9 cellular contexts compared by ENCODE assay signal in the genomic region with DNA sequence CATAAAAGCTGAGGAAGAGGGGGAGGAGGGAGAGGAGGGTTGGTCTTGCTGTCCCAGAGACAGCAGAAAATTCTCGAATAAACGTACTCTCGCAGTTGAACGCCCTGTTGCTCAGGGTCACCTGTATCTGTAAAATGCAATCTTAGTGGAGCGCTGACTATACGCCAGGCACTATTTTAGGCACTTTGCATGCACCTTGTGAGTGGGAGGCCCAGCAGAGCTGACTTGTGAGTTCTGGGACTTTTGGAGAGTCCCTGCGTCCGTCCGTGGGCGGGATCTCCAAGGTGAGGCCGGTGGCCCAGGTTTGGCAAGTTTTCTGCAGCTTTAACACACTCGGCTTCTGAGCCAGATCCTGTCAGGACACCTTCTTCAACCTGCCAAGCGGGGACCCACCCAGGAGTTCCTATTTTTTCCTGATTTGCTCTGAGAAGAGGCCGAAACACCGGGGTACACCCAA. TPM values are rescaled to one million over a fixed set of nuclear protein-coding genes. Genes with fewer than 3 reads are reported as not detected.
DNase-seq lines count a peak whose midpoint lies in the region; TF ChIP-seq lines count a peak whose summit lies in the region.
"Had no signal": no experiment of that assay in that cellular context is flagged by ENCODE, and none has a peak within 500 bp of the region (broad histone marks: within the 10 kb centered on the region; RNA-seq: fewer than 3 reads in every experiment).

No MANE protein-coding gene starts in this region.

- H3K36me3 Mint-ChIP-seq in T-helper 2 cell treated with Interferon-gamma antibody and Interleukin-4, amounts not matched to agents 5 μg/mL and 100 μg/mL, for 36 hours (ENCODE audit: low read depth), result no peaks in the 10 kb centered on the region
- no peaks in the 10 kb centered on the region for H3K36me3 Mint-ChIP-seq in endodermal cell (ENCODE audit: low read depth)

- H4K20me1 ChIP-seq in DOHH2 (ENCODE audit: control insufficient read depth, insufficient read depth, low read depth, low read length), result 0 out of 2 replicates have a peak, but pooled peaks cover 4% of the 10 kb centered on the region

- H3K27me3 ChIP-seq in DOHH2 (ENCODE audit: control insufficient read depth, low read length) (peaks cover 35% of the 10 kb centered on the region), endodermal cell (ENCODE audit: control insufficient read depth, insufficient read depth, low read length, poor library complexity, severe bottlenecking) (peaks cover 12% of the 10 kb centered on the region), neuron (ENCODE audit: insufficient read depth, low read length) (peaks cover 2% of the 10 kb centered on the region)

- peaks cover 9% of the 10 kb centered on the region for H3K4me1 Mint-ChIP-seq in T-helper 2 cell treated with Interferon-gamma antibody and Interleukin-4, amounts not matched to agents 5 μg/mL and 100 μg/mL, for 36 hours (ENCODE audit: low read depth)
- peaks cover 53% of the 10 kb centered on the region for H3K4me1 Mint-ChIP-seq in endodermal cell

- POLR2A ChIA-PET in HEK293 (lab: Yijun Ruan, JAX), result interaction anchor here (1.4 kb wide), 1 partner anchor 82 kb away, joined by 8 read pairs; no protein-coding TSS in a partner anchor

- H3K9me3 ChIP-seq in DOHH2 (ENCODE audit: control insufficient read depth, insufficient read depth, low read length), result no peaks in the 10 kb centered on the region
- H3K9me3 ChIP-seq in HEK293 (ENCODE audit: control insufficient read depth, insufficient read depth, low read depth, low read length), result no peaks in the 10 kb centered on the region
- no peaks in the 10 kb centered on the region for H3K9me3 ChIP-seq in endodermal cell (ENCODE audit: control insufficient read depth, low read length)
- H3K9me3 ChIP-seq in neuron (ENCODE audit: low read length), result no peaks in the 10 kb centered on the region

- CTCF ChIA-PET in HEK293 (lab: Yijun Ruan, JAX), result interaction anchor here (0.6 to 8.8 kb wide), 24 partner anchors 12 to 289 kb away, joined by 3 to 143 read pairs (median 5); partner anchors contain the start of gene CD9

- H3K4me2 ChIP-seq in DOHH2 (ENCODE audit: low read length), result peak overlapping the region; percentile 84

- DNase-seq in T-helper 2 cell treated with Interferon-gamma antibody and Interleukin-4, amounts not matched to agents 5 μg/mL and 100 μg/mL, for 36 hours (ENCODE audit: low spot score), result peak; percentile 56
- no peak for DNase-seq in endodermal cell
- DNase-seq in NCI-H1092 treated with DMSO at 0.1 percent for 48 hours (lab: John Stamatoyannopoulos, UW), result no peak
- DNase-seq in GM19238 (ENCODE audit: insufficient read length, low spot score), result no peak
- no peak for DNase-seq in foreskin melanocyte

- H3K4me3 ChIP-seq in DOHH2 (ENCODE audit: low read length), result peak overlapping the region; percentile 74
- H3K4me3 ChIP-seq in HEK293 (ENCODE audit: low read depth, low read length), result peak overlapping the region; percentile 41; the same call in 1 of the 2 replicates
- H3K4me3 ChIP-seq in endodermal cell (ENCODE audit: low read length), result peak overlapping the region; percentile 69
- peak overlapping the region; percentile 29 for H3K4me3 ChIP-seq in neuron (ENCODE audit: low read length)

- no peak for TF ChIP-seq CTCF in DOHH2 (IDR thresholded peaks at IDR 0.05; ENCODE audit: low read depth, low read length, poor library complexity, severe bottlenecking)
- TF ChIP-seq CTCF in HEK293 (tag by site-specific recombination; IDR thresholded peaks at IDR 0.05), result no peak
- no peak for TF ChIP-seq CTCF in endodermal cell (conservative IDR thresholded peaks at IDR 0.05)

- peak overlapping the region; percentile 82 for H2AFZ ChIP-seq in neuron (ENCODE audit: low read depth, low read length)

- WGBS in endodermal cell (ENCODE audit: insufficient coverage in 1 of 2, insufficient read length in 1 of 2), 2 experiments, result 72 to 81% methylated on average over 12 to 15 of the region's 15 CpGs

- peaks cover 10% of the 10 kb centered on the region for H3K4me1 ChIP-seq in DOHH2 (ENCODE audit: control insufficient read depth, low read length)
- H3K4me1 ChIP-seq in HEK293 (ENCODE audit: control insufficient read depth, insufficient read depth, low read length), result peaks cover 8% of the 10 kb centered on the region; the same call in 1 of the 2 replicates
- H3K4me1 ChIP-seq in endodermal cell (ENCODE audit: control insufficient read depth, insufficient read depth, low read length), result peaks cover 11% of the 10 kb centered on the region
- H3K4me1 ChIP-seq in neuron (ENCODE audit: insufficient read depth, low read length), result peaks cover 19% of the 10 kb centered on the region

- peak overlapping the region; percentile 80 for H3K4me3 Mint-ChIP-seq in T-helper 2 cell treated with Interferon-gamma antibody and Interleukin-4, amounts not matched to agents 5 μg/mL and 100 μg/mL, for 36 hours
- H3K4me3 Mint-ChIP-seq in endodermal cell, result peak overlapping the region; percentile 64

- no peaks in the 10 kb centered on the region for H3K9me3 Mint-ChIP-seq in T-helper 2 cell treated with Interferon-gamma antibody and Interleukin-4, amounts not matched to agents 5 μg/mL and 100 μg/mL, for 36 hours
- H3K9me3 Mint-ChIP-seq in endodermal cell, result no peaks in the 10 kb centered on the region

- H3K36me3 ChIP-seq in DOHH2 (ENCODE audit: control insufficient read depth, low read length) (no peaks in the 10 kb centered on the region), HEK293 (ENCODE audit: control insufficient read depth in 2 of 2, insufficient read depth in 1 of 2, low read length in 2 of 2) (no peaks in the 10 kb centered on the region), endodermal cell (ENCODE audit: control insufficient read depth, insufficient read depth, low read length) (no peaks in the 10 kb centered on the region), neuron (ENCODE audit: insufficient read depth, low read length) (no peaks in the 10 kb centered on the region)

- peaks cover 39% of the 10 kb centered on the region for H3K27me3 Mint-ChIP-seq in T-helper 2 cell treated with Interferon-gamma antibody and Interleukin-4, amounts not matched to agents 5 μg/mL and 100 μg/mL, for 36 hours (ENCODE audit: low read depth)
- H3K27me3 Mint-ChIP-seq in endodermal cell (ENCODE audit: insufficient read depth), result peaks cover 25% of the 10 kb centered on the region

- H3K9me2 ChIP-seq in DOHH2 (replicated peaks; ENCODE audit: control insufficient read depth, low read length), result no peaks in the 10 kb centered on the region

- H3K27ac Mint-ChIP-seq in T-helper 2 cell treated with Interferon-gamma antibody and Interleukin-4, amounts not matched to agents 5 μg/mL and 100 μg/mL, for 36 hours, result no peak overlapping the region
- H3K27ac Mint-ChIP-seq in endodermal cell, result peak overlapping the region; percentile 94

- H3K27ac ChIP-seq in DOHH2 (ENCODE audit: low read depth, low read length) (no peak overlapping the region), HEK293 (ENCODE audit: extremely low read depth, low read depth, low read length) (peak overlapping the region; percentile 81), endodermal cell (ENCODE audit: low read depth, low read length) (no peak overlapping the region)

- H3F3A ChIP-seq in DOHH2 (ENCODE audit: control insufficient read depth, insufficient read depth), result no peaks in the 10 kb centered on the region

- peak overlapping the region; percentile 55 for H3K9ac ChIP-seq in endodermal cell (ENCODE audit: extremely low read depth, low read length, poor library complexity, severe bottlenecking)

- H3K79me2 ChIP-seq in DOHH2 (ENCODE audit: control insufficient read depth, low read length), result no peaks in the 10 kb centered on the region

TF ChIP-seq in HEK293, 187 proteins besides CTCF, POLR2A, EP300 and RAD21 (continues in another document):
- no peak for TF ChIP-seq ZNF114 (tag by site-specific recombination; IDR thresholded peaks at IDR 0.05)
- TF ChIP-seq ZNF629 (tag by site-specific recombination; IDR thresholded peaks at IDR 0.05), result no peak
- TF ChIP-seq, protein P1, sequence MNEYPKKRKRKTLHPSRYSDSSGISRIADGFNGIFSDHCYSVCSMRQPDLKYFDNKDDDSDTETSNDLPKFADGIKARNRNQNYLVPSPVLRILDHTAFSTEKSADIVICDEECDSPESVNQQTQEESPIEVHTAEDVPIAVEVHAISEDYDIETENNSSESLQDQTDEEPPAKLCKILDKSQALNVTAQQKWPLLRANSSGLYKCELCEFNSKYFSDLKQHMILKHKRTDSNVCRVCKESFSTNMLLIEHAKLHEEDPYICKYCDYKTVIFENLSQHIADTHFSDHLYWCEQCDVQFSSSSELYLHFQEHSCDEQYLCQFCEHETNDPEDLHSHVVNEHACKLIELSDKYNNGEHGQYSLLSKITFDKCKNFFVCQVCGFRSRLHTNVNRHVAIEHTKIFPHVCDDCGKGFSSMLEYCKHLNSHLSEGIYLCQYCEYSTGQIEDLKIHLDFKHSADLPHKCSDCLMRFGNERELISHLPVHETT (tag by site-specific recombination; IDR thresholded peaks at IDR 0.05), result no peak
- TF ChIP-seq, protein P2, sequence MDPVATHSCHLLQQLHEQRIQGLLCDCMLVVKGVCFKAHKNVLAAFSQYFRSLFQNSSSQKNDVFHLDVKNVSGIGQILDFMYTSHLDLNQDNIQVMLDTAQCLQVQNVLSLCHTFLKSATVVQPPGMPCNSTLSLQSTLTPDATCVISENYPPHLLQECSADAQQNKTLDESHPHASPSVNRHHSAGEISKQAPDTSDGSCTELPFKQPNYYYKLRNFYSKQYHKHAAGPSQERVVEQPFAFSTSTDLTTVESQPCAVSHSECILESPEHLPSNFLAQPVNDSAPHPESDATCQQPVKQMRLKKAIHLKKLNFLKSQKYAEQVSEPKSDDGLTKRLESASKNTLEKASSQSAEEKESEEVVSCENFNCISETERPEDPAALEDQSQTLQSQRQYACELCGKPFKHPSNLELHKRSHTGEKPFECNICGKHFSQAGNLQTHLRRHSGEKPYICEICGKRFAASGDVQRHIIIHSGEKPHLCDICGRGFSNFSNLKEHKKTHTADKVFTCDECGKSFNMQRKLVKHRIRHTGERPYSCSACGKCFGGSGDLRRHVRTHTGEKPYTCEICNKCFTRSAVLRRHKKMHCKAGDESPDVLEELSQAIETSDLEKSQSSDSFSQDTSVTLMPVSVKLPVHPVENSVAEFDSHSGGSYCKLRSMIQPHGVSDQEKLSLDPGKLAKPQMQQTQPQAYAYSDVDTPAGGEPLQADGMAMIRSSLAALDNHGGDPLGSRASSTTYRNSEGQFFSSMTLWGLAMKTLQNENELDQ (tag by site-specific recombination; IDR thresholded peaks at IDR 0.05; ENCODE audit: low read depth), result no peak
- TF ChIP-seq OVOL3 (tag by site-specific recombination; IDR thresholded peaks at IDR 0.05), result no peak
- TF ChIP-seq, protein P3, sequence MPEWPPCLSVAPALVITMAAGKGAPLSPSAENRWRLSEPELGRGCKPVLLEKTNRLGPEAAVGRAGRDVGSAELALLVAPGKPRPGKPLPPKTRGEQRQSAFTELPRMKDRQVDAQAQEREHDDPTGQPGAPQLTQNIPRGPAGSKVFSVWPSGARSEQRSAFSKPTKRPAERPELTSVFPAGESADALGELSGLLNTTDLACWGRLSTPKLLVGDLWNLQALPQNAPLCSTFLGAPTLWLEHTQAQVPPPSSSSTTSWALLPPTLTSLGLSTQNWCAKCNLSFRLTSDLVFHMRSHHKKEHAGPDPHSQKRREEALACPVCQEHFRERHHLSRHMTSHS (tag by site-specific recombination; IDR thresholded peaks at IDR 0.05), result no peak
- no peak for TF ChIP-seq ZNF529 (tag by site-specific recombination; IDR thresholded peaks at IDR 0.05; ENCODE audit: insufficient replicate concordance)
- TF ChIP-seq ZNF121 (tag by site-specific recombination; IDR thresholded peaks at IDR 0.05), result no peak

RNA-seq across cellular contexts. Expression of gene PLEKHG6, which starts 32.5 kb away (rescaled TPM):
- total RNA-seq in endodermal cell, result 10 to 100 TPM; 24.8 to 37.2 TPM
- polyA plus RNA-seq in endodermal cell (2013, experiment 1 of 2), result 7.1 TPM
- 4.6 TPM for polyA plus RNA-seq in endodermal cell (2013, experiment 2 of 2)
- total RNA-seq: HT1080 had no signal
